ENCODE assay signal across 8 cellular contexts in the genomic region with DNA sequence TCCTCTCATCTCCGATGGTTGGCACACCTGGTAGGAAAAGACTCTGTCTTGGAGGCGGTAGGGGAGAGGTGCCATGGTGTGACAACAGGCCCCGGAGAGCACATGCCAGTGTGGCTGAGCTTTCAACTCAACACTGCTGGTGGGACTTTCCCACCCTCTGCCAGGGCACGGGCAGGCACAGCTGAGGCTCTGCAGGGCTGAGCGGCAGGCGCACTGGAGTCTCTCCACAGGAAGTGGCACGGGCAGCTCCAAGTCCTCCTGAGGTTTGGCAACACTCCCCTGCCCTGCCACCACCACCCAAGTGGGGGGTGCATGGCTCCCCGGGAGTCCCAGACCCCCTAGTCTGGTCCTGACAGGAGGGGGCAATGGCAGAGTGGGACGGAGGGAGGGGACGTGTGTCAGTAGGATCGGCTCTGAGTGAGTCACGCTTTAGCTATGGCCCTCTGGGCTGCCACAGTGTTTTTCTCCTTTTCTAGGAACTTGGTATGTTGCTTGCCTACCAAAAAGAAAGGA. TPM values are rescaled to one million over a fixed set of nuclear protein-coding genes. Genes with fewer than 3 reads are reported as not detected.
DNase-seq lines count a peak whose midpoint lies in the region; ATAC-seq and TF ChIP-seq lines count a peak whose summit lies in the region.

No MANE protein-coding gene starts in this region.

- H3K4me2 ChIP-seq in BLaER1 treated with 17β-estradiol and CSF1 and Interleukin-3, amounts not matched to agents 10 nM and 100 nM: peak overlapping the region; percentile 70 to 88 (median 81)
- H3K4me2 ChIP-seq in Karpas-422 (ENCODE audit: low read depth, low read length, poor library complexity, severe bottlenecking): no peak overlapping the region

- H3K79me2 ChIP-seq in Karpas-422 (ENCODE audit: low read length): no peaks in the 10 kb centered on the region

- 72% methylated on average over 12 of the region's 12 CpGs for WGBS in liver
- 42 to 71% (median 48%) methylated on average over 9 to 12 of the region's 12 CpGs for WGBS in stomach, 5 donors

- H3K4me1 ChIP-seq in BLaER1 treated with 17β-estradiol and CSF1 and Interleukin-3, amounts not matched to agents 10 nM and 100 nM: peaks cover 34 to 69% (median 57%) of the 10 kb centered on the region in 10 experiments
- no peaks in the 10 kb centered on the region for H3K4me1 ChIP-seq in liver (ENCODE audit: control insufficient read depth in 4 of 4, insufficient read depth in 4 of 4, low read length in 3 of 4)
- peaks cover 33 to 55% (median 43%) of the 10 kb centered on the region in 4 donors for H3K4me1 ChIP-seq in stomach
- no peaks in the 10 kb centered on the region for H3K4me1 ChIP-seq in Karpas-422 (ENCODE audit: low read length)

- no peaks in the 10 kb centered on the region for H3K9me2 ChIP-seq in Karpas-422 (replicated peaks; ENCODE audit: insufficient read depth, low read length)

- peaks cover 42 to 82% (median 65%) of the 10 kb centered on the region in 11 experiments for H3K36me3 ChIP-seq in BLaER1 treated with 17β-estradiol and CSF1 and Interleukin-3, amounts not matched to agents 10 nM and 100 nM
- H3K36me3 ChIP-seq in liver (ENCODE audit: control insufficient read depth in 4 of 4, insufficient read depth in 3 of 4, low read depth in 1 of 4, low read length in 3 of 4) (peaks cover 18 to 69% (median 36%) of the 10 kb centered on the region in 4 donors), stomach (peaks cover 64 to 96% (median 87%) of the 10 kb centered on the region in 4 donors), Karpas-422 (ENCODE audit: insufficient read depth, low read length) (peaks cover 4% of the 10 kb centered on the region; the same call in 1 of the 2 replicates)

- H4K20me1 ChIP-seq in BLaER1 treated with 17β-estradiol and CSF1 and Interleukin-3, amounts not matched to agents 10 nM and 100 nM: peaks cover 0 to 76% (median 12%) of the 10 kb centered on the region in 11 experiments; a peak in 11 of 22 replicates
- no peaks in the 10 kb centered on the region for H4K20me1 ChIP-seq in Karpas-422 (ENCODE audit: insufficient read depth, low read depth, low read length)

- TF ChIP-seq RAD21 in liver (IDR thresholded peaks at IDR 0.05): no peak

- no peak for ATAC-seq in GM21423 (IDR thresholded peaks at IDR 0.05; ENCODE audit: unreplicated experiment)
- ATAC-seq in GM18517 (IDR thresholded peaks at IDR 0.05; ENCODE audit: unreplicated experiment): no peak

- TF ChIP-seq EP300 in stomach (IDR thresholded peaks at IDR 0.05): no peak

- TF ChIP-seq CTCF in astrocyte of the cerebellum (IDR thresholded peaks at IDR 0.05; ENCODE audit: low read depth, low read length, missing control alignments) (no peak), liver (IDR thresholded peaks at IDR 0.05; ENCODE audit: low read depth, low read length, missing input control) (no peak), stomach (IDR thresholded peaks at IDR 0.05) (no peak)

- H3K9ac ChIP-seq in BLaER1 treated with 17β-estradiol and CSF1 and Interleukin-3, amounts not matched to agents 10 nM and 100 nM: peak overlapping the region; percentile 14 to 66 (median 43); a peak in 21 of 22 replicates
- no peak overlapping the region for H3K9ac ChIP-seq in liver (ENCODE audit: low read depth in 1 of 2, low read length in 2 of 2)
- H3K9ac ChIP-seq in Karpas-422 (ENCODE audit: low read length): no peak overlapping the region

- peak overlapping the region in 2 of 10 experiments; percentile 25 to 30; a peak in 6 of 20 replicates for H3K4me3 ChIP-seq in BLaER1 treated with 17β-estradiol and CSF1 and Interleukin-3, amounts not matched to agents 10 nM and 100 nM
- no peak overlapping the region for H3K4me3 ChIP-seq in astrocyte of the cerebellum (ENCODE audit: low read depth, low read length)
- no peak overlapping the region for H3K4me3 ChIP-seq in liver (ENCODE audit: low read depth in 1 of 3, low read length in 3 of 3)
- H3K4me3 ChIP-seq in stomach: no peak overlapping the region
- H3K4me3 ChIP-seq in Karpas-422 (ENCODE audit: low read length): no peak overlapping the region

- intact Hi-C loops in stomach (cut with DNase I; ENCODE audit: low total_unique reads): no loop called here

- H3K9me3 ChIP-seq in BLaER1 treated with 17β-estradiol and CSF1 and Interleukin-3, amounts not matched to agents 10 nM and 100 nM (replicated peaks in 1 of 11): no peaks in the 10 kb centered on the region
- no peaks in the 10 kb centered on the region for H3K9me3 ChIP-seq in liver (ENCODE audit: control insufficient read depth in 4 of 4, low read length in 3 of 4)
- H3K9me3 ChIP-seq in stomach: no peaks in the 10 kb centered on the region
- H3K9me3 ChIP-seq in Karpas-422 (ENCODE audit: low read length): no peaks in the 10 kb centered on the region

- in situ Hi-C loops in astrocyte of the cerebellum (cut with HindIII; ENCODE audit: low sequenced_read_pairs): no loop called here

- H3K27ac ChIP-seq in BLaER1 treated with 17β-estradiol and CSF1 and Interleukin-3, amounts not matched to agents 10 nM and 100 nM: peak overlapping the region; percentile 21 to 82 (median 64); a peak in 21 of 22 replicates
- peak overlapping the region; percentile 8 for H3K27ac ChIP-seq in liver (ENCODE audit: low read depth in 1 of 2, low read length in 2 of 2)
- H3K27ac ChIP-seq in stomach: peak overlapping the region; percentile 13 to 82 (median 68)
- H3K27ac ChIP-seq in Karpas-422 (ENCODE audit: low read length): no peak overlapping the region

- no peak overlapping the region for H2AFZ ChIP-seq in Karpas-422 (ENCODE audit: low read length)

- H3K27me3 ChIP-seq in BLaER1 treated with 17β-estradiol and CSF1 and Interleukin-3, amounts not matched to agents 10 nM and 100 nM: no peaks in the 10 kb centered on the region
- H3K27me3 ChIP-seq in liver (ENCODE audit: control insufficient read depth in 4 of 4, insufficient read depth in 4 of 4, low read length in 3 of 4) (no peaks in the 10 kb centered on the region), stomach (no peaks in the 10 kb centered on the region), Karpas-422 (ENCODE audit: low read length) (no peaks in the 10 kb centered on the region)

- no peak for TF ChIP-seq POLR2A in stomach (IDR thresholded peaks at IDR 0.05)

- DNase-seq in T follicular helper cell (ENCODE audit: low read depth): peak; percentile 33
- DNase-seq in astrocyte of the cerebellum (ENCODE audit: low read depth): peak; percentile 45
- DNase-seq in stomach: no peak
- no peak for DNase-seq in Karpas-422

TF ChIP-seq in liver, 16 proteins besides CTCF, POLR2A, EP300 and RAD21:
- TF ChIP-seq, protein P1, sequence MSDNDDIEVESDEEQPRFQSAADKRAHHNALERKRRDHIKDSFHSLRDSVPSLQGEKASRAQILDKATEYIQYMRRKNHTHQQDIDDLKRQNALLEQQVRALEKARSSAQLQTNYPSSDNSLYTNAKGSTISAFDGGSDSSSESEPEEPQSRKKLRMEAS (IDR thresholded peaks at IDR 0.05): no peak
- TF ChIP-seq HNF4A (conservative IDR thresholded peaks at IDR 0.05) (no peak), FOXA2 (IDR thresholded peaks at IDR 0.05) (no peak), FOXA1 (IDR thresholded peaks at IDR 0.05) (no peak), TAF1 (conservative IDR thresholded peaks at IDR 0.05) (no peak), EGR1 (IDR thresholded peaks at IDR 0.05; ENCODE audit: low read depth in 2 of 2) (no peak), NR2F2 (IDR thresholded peaks at IDR 0.05) (no peak), YY1 (IDR thresholded peaks at IDR 0.05) (no peak), HNF4G (IDR thresholded peaks at IDR 0.05) (no peak), JUND (IDR thresholded peaks at IDR 0.05) (no peak)
- TF ChIP-seq, protein P2, sequence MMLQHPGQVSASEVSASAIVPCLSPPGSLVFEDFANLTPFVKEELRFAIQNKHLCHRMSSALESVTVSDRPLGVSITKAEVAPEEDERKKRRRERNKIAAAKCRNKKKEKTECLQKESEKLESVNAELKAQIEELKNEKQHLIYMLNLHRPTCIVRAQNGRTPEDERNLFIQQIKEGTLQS (IDR thresholded peaks at IDR 0.05): no peak
- TF ChIP-seq, protein P3, sequence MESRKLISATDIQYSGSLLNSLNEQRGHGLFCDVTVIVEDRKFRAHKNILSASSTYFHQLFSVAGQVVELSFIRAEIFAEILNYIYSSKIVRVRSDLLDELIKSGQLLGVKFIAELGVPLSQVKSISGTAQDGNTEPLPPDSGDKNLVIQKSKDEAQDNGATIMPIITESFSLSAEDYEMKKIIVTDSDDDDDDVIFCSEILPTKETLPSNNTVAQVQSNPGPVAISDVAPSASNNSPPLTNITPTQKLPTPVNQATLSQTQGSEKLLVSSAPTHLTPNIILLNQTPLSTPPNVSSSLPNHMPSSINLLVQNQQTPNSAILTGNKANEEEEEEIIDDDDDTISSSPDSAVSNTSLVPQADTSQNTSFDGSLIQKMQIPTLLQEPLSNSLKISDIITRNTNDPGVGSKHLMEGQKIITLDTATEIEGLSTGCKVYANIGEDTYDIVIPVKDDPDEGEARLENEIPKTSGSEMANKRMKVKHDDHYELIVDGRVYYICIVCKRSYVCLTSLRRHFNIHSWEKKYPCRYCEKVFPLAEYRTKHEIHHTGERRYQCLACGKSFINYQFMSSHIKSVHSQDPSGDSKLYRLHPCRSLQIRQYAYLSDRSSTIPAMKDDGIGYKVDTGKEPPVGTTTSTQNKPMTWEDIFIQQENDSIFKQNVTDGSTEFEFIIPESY (IDR thresholded peaks at IDR 0.05): no peak
TF ChIP-seq in liver: peak in this region for 0.

RNA-seq across cellular contexts. Expression of a gene that starts 27.3 kb away (rescaled TPM):
- total RNA-seq in liver: 10 to 100 TPM in 1 of 2 donors, 1 to 10 TPM in 1; 5.6 to 22.7 TPM
- polyA plus RNA-seq in liver: 10 to 100 TPM in 1 of 2 donors, 1 to 10 TPM in 1; 3.3 to 11.2 TPM
- 10 to 100 TPM in 3 of 5 donors, 1 to 10 TPM in 1, not detected in 1; 8.3 to 67.2 (median 44.0) TPM for total RNA-seq in stomach
- polyA plus RNA-seq in stomach: 10 to 100 TPM; 29.0 to 35.0 (median 29.8) TPM
- total RNA-seq in Karpas-422 (2014; rRNA removed; shearing (Covaris generic); ENCODE audit: low replicate concordance): 0.75 and 7.1 TPM in 2 replicates

RNA-seq across cellular contexts. Expression of a gene that starts 35.0 kb away (rescaled TPM):
- 10 to 100 TPM; 21.6 to 22.3 TPM for total RNA-seq in liver
- 10 to 100 TPM; 13.0 to 26.8 TPM for polyA plus RNA-seq in liver
- total RNA-seq in stomach: 10 to 100 TPM; 14.0 to 57.4 (median 28.3) TPM
- 10 to 100 TPM; 14.6 to 36.0 (median 32.1) TPM for polyA plus RNA-seq in stomach
- total RNA-seq in Karpas-422 (2014; rRNA removed; shearing (Covaris generic); ENCODE audit: low replicate concordance): 27.0 and 44.6 TPM in 2 replicates

RNA-seq across cellular contexts. Expression of a gene that starts 44.5 kb away (rescaled TPM):
- total RNA-seq in liver (1 to 10 TPM in 1 of 2 donors, under 1 TPM in 1; 0.47 to 1.0 TPM), stomach (100 to 1,000 TPM in 1 of 5 donors, 1 to 10 TPM in 3, not detected in 1; 3.5 to 120 (median 6.5) TPM)
- polyA plus RNA-seq in liver (under 1 TPM; 0.29 to 0.36 TPM), stomach (1 to 10 TPM in 2 of 3 donors, under 1 TPM in 1; 0.76 to 2.7 (median 1.8) TPM)
- 8.2 and 16.4 TPM in 2 replicates for total RNA-seq in Karpas-422 (2014; rRNA removed; shearing (Covaris generic); ENCODE audit: low replicate concordance)

RNA-seq across cellular contexts. Expression of a gene that starts 47.0 kb away (rescaled TPM):
- total RNA-seq in liver (1 to 10 TPM; 6.2 to 8.0 TPM), stomach (100 to 1,000 TPM in 1 of 5 donors, 10 to 100 TPM in 3, 1 to 10 TPM in 1; 5.1 to 261 (median 42.6) TPM)
- polyA plus RNA-seq in liver (10 to 100 TPM; 40.2 to 45.2 TPM), stomach (10 to 100 TPM; 46.5 to 65.7 (median 64.8) TPM)
- total RNA-seq in Karpas-422 (2014; rRNA removed; shearing (Covaris generic); ENCODE audit: low replicate concordance): 19.4 and 19.5 TPM in 2 replicates

Comparison
In these comparisons a context has a peak if more than half of its experiments do, and no peak if none do; other contexts are left out.
1. H3K9ac ChIP-seq: peak in BLaER1 treated with 17β-estradiol and CSF1 and Interleukin-3, amounts not matched to agents 10 nM and 100 nM (11 of 11); none in liver (0 of 2) and Karpas-422 (single experiment).
2. DNase-seq: peak in T follicular helper cell (single experiment) and astrocyte of the cerebellum (single experiment); none in stomach (single experiment) and Karpas-422 (single experiment).